13 cellular contexts compared by ENCODE assay signal in the genomic region with DNA sequence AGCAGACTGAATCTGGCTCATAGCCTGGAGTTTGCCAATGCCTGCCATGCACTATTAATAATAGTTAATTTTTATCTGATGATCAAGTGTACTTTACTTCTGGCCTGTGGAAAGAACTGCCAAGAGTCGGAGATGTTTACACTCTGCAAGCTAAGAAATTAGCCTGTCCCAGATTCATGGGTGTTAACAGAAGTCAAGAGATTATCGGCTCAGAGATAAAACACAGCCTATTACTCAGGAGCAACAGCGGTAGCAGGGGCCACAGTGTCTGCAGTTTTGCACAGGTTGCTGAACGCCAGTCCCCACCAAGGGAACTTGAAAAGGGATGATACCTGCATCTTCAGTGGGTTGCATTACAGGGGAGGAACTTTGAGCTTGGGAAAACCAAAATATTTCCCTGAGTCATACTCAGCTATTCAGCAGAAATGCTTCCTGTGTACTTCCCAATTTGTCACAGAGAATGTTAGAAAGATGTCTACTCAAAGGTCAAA. TPM values are rescaled to one million over a fixed set of nuclear protein-coding genes. Genes with fewer than 3 reads are reported as not detected.
A peak's percentile ranks its signal among the peaks of the same experiment; 100 is the strongest.
DNase-seq lines count a peak whose midpoint lies in the region; FAIRE-seq and TF ChIP-seq lines count a peak whose summit lies in the region.
"Had no signal": no experiment of that assay in that cellular context is flagged by ENCODE, and none has a peak within 500 bp of the region (broad histone marks: within the 10 kb centered on the region; RNA-seq: fewer than 3 reads in every experiment).

No MANE protein-coding gene starts in this region.

- CTCF ChIA-PET in RWPE1 (lab: Yijun Ruan, JAX): interaction anchor here (0.6 kb wide), 1 partner anchor 1809 kb away, joined by 3 read pairs; no protein-coding TSS in a partner anchor

- TF ChIP-seq CTCF in RWPE1 (conservative IDR thresholded peaks at IDR 0.05; ENCODE audit: low read depth) (no peak), fibroblast of mammary gland (conservative IDR thresholded peaks at IDR 0.05; ENCODE audit: control insufficient read depth, insufficient read depth, low read depth, low read length) (no peak), progenitor cell of endocrine pancreas (IDR thresholded peaks at IDR 0.05; ENCODE audit: unreplicated experiment) (no peak)

- no peaks in the 10 kb centered on the region for H3K9me3 Mint-ChIP-seq in progenitor cell of endocrine pancreas (ENCODE audit: low read depth)
- H3K9me3 Mint-ChIP-seq: activated CD4-positive, alpha-beta T cell treated with anti-CD3 and anti-CD28 coated beads, Interleukin-2, amount 10 ng/mL, durations not matched to agents 7 days and 5 days; IgD-negative memory B cell had no signal

- H3K4me3 ChIP-seq in fibroblast of mammary gland (ENCODE audit: control insufficient read depth, low read depth, low read length): no peak overlapping the region

- H3K4me1 Mint-ChIP-seq in progenitor cell of endocrine pancreas (ENCODE audit: low read depth): peaks cover 30% of the 10 kb centered on the region

- no peak for FAIRE-seq in GM19239 (lab: Jason Lieb, UNC)

- POLR2A ChIA-PET in RWPE1 (lab: Yijun Ruan, JAX; ENCODE audit: low non-redundant PET): no interaction called here

- no peaks in the 10 kb centered on the region for H3K36me3 Mint-ChIP-seq in progenitor cell of endocrine pancreas (ENCODE audit: insufficient read depth)

- no peak overlapping the region for H3K27ac ChIP-seq in RWPE1

- H3K27ac Mint-ChIP-seq in progenitor cell of endocrine pancreas: no peak overlapping the region
- H3K27ac Mint-ChIP-seq: activated CD4-positive, alpha-beta T cell treated with anti-CD3 and anti-CD28 coated beads, Interleukin-2, amount 10 ng/mL, durations not matched to agents 7 days and 5 days; IgD-negative memory B cell had no signal

- peak overlapping the region; percentile 29 for H3K4me3 Mint-ChIP-seq in progenitor cell of endocrine pancreas (ENCODE audit: low read depth)
- H3K4me3 Mint-ChIP-seq: activated CD4-positive, alpha-beta T cell treated with anti-CD3 and anti-CD28 coated beads, Interleukin-2, amount 10 ng/mL, durations not matched to agents 7 days and 5 days had no signal

- DNase-seq in AG20443 (ENCODE audit: low spot score) (peak; percentile 55), RWPE1 (ENCODE audit: low spot score) (peak; percentile 15), fibroblast of mammary gland (ENCODE audit: low read depth) (peak; percentile 39), progenitor cell of endocrine pancreas (ENCODE audit: low spot score, unreplicated experiment) (no peak), HT-29 (ENCODE audit: low spot score) (no peak), GM19239 (ENCODE audit: insufficient read length, low spot score) (no peak), NCI-H2227 treated with DMSO at 0.1 percent for 48 hours (lab: John Stamatoyannopoulos, UW) (no peak), T-helper 1 cell (no peak)
- DNase-seq: activated CD4-positive, alpha-beta T cell treated with anti-CD3 and anti-CD28 coated beads, Interleukin-2, amount 10 ng/mL, durations not matched to agents 7 days and 5 days; activated naive CD4-positive, alpha-beta T cell treated with anti-CD3 and anti-CD28 coated beads, Interleukin-2, amount 50 U/mL, for 16 hours; erythroblast; stimulated activated naive CD8-positive, alpha-beta T cell treated with anti-CD3 and anti-CD28 coated beads, Interleukin-15, Interleukin-2, amounts not matched to agents 100 U/mL and 50 U/mL, for 24 hours had no signal

- H3K27me3 Mint-ChIP-seq in progenitor cell of endocrine pancreas: no peaks in the 10 kb centered on the region
- H3K27me3 Mint-ChIP-seq: activated CD4-positive, alpha-beta T cell treated with anti-CD3 and anti-CD28 coated beads, Interleukin-2, amount 10 ng/mL, durations not matched to agents 7 days and 5 days; IgD-negative memory B cell had no signal

RNA-seq across cellular contexts. Expression of a gene that starts 4.3 kb away (rescaled TPM):
- total RNA-seq in progenitor cell of endocrine pancreas: 41.8 and 46.6 TPM in 2 replicates
- 41.7 and 47.4 TPM in 2 replicates for total RNA-seq in HT-29 (2014; rRNA removed; shearing (Covaris generic))

RNA-seq across cellular contexts. Expression of a gene that starts 34.5 kb away (rescaled TPM):
- total RNA-seq in progenitor cell of endocrine pancreas: 18.5 and 21.8 TPM in 2 replicates
- 20.0 and 28.1 TPM in 2 replicates for total RNA-seq in HT-29 (2014; rRNA removed; shearing (Covaris generic))

RNA-seq across cellular contexts. Expression of a gene that starts 51.5 kb away (rescaled TPM):
- 1,422 and 1,517 TPM in 2 replicates for total RNA-seq in progenitor cell of endocrine pancreas
- 1,412 and 1,563 TPM in 2 replicates for total RNA-seq in HT-29 (2014; rRNA removed; shearing (Covaris generic))

Comparison
In these comparisons a context has a peak if more than half of its experiments do, and no peak if none do; other contexts are left out.
1. DNase-seq: peak in AG20443 (single experiment), RWPE1 (single experiment) and fibroblast of mammary gland (single experiment); none in progenitor cell of endocrine pancreas (single experiment), HT-29 (single experiment), GM19239 (single experiment), NCI-H2227 treated with DMSO at 0.1 percent for 48 hours (single experiment) and T-helper 1 cell (0 of 5).